In genomic region chr5:142108432-142109355, GRCh38 we compare ENCODE assay signal across 1 cellular context.
TF ChIP-seq lines count a peak whose summit lies in the region.

NDFIP1 (plus strand) TSS chr5:142108779; CDS start chr5:142108975, 196 bp downstream.

TF ChIP-seq in K562, 482 proteins besides CTCF, POLR2A, EP300 and RAD21 (continued from another document and continues in another):
- TF ChIP-seq ZNF740 (CRISPR knock-in tag; IDR thresholded peaks at IDR 0.05) (no peak; the same call in 1 of the 2 replicates), ZNF740 (tag; IDR thresholded peaks at IDR 0.05) (no peak), RBFOX2 (IDR thresholded peaks at IDR 0.05; ENCODE audit: low read depth, low read length) (peak; percentile 93), NCOA2 (IDR thresholded peaks at IDR 0.05; ENCODE audit: partially characterized antibody in 2 of 2) (no peak), PATZ1 (CRISPR knock-in tag; IDR thresholded peaks at IDR 0.05; ENCODE audit: borderline replicate concordance) (no peak), YY1 (IDR thresholded peaks at IDR 0.05; ENCODE audit: borderline replicate concordance in 1 of 3, control insufficient read depth in 1 of 3, extremely low read depth in 1 of 3, insufficient read depth in 3 of 3, insufficient read length in 1 of 3, insufficient replicate concordance in 2 of 3, low read depth in 1 of 3, low read length in 2 of 3) (peak; percentile 40 to 84 (median 74)), MAZ (CRISPR knock-in tag; conservative IDR thresholded peaks at IDR 0.05 in 1 of 2, IDR thresholded peaks at IDR 0.05 in 1 of 2) (peak; percentile 13 to 77; a peak in 3 of 4 replicates), STAT5B (CRISPR knock-in tag; IDR thresholded peaks at IDR 0.05) (no peak), SUPT5H (IDR thresholded peaks at IDR 0.05) (peak; percentile 71), RHOXF2B (CRISPR knock-in tag; conservative IDR thresholded peaks at IDR 0.05) (no peak), POLR2H (tag; IDR thresholded peaks at IDR 0.05; ENCODE audit: low read depth) (peak; percentile 50; the same call in 1 of the 2 replicates), ZNF79 (CRISPR knock-in tag; IDR thresholded peaks at IDR 0.05; ENCODE audit: low read depth) (no peak), SREBF1 (IDR thresholded peaks at IDR 0.05; ENCODE audit: borderline replicate concordance, low read depth, low read length) (no peak), PHF8 (IDR thresholded peaks at IDR 0.05; ENCODE audit: borderline replicate concordance, low read length) (peak; percentile 94; the same call in 1 of the 2 replicates), NCOA4 (IDR thresholded peaks at IDR 0.05; ENCODE audit: partially characterized antibody) (no peak), CHCHD3 (CRISPR knock-in tag; IDR thresholded peaks at IDR 0.05) (no peak), CHD2 (IDR thresholded peaks at IDR 0.05; ENCODE audit: low read depth, low read length) (0 out of 2 replicates have a peak, but pooled peaks have one; percentile 24), TOE1 (IDR thresholded peaks at IDR 0.05; ENCODE audit: borderline replicate concordance) (no peak), TOE1 (CRISPR knock-in tag; IDR thresholded peaks at IDR 0.05; ENCODE audit: borderline replicate concordance, low read depth) (0 out of 2 replicates have a peak, but pooled peaks have one; percentile 66), PTRF (tag; IDR thresholded peaks at IDR 0.05) (no peak), ZNF707 (CRISPR knock-in tag; conservative IDR thresholded peaks at IDR 0.05) (no peak), SP2 (IDR thresholded peaks at IDR 0.05; ENCODE audit: extremely low read depth, low read depth, low read length, poor library complexity, severe bottlenecking) (no peak), RBM25 (IDR thresholded peaks at IDR 0.05; ENCODE audit: low read depth, low read length, severe bottlenecking) (peak; percentile 38), ZNF143 (CRISPR knock-in tag; IDR thresholded peaks at IDR 0.05) (peak; percentile 48; the same call in 1 of the 2 replicates), NR4A1 (CRISPR knock-in tag; IDR thresholded peaks at IDR 0.05) (no peak), NR4A1 (tag; IDR thresholded peaks at IDR 0.05) (peak; percentile 84), BACH1 (tag; IDR thresholded peaks at IDR 0.05) (no peak), MAX (CRISPR knock-in tag; IDR thresholded peaks at IDR 0.05) (peak; percentile 52; the same call in 1 of the 2 replicates), ZFP36 (IDR thresholded peaks at IDR 0.05; ENCODE audit: low read depth, low read length, partially characterized antibody) (peak; percentile 67), CGGBP1 (CRISPR knock-in tag; IDR thresholded peaks at IDR 0.05) (peak; percentile 62; the same call in 1 of the 2 replicates), TFAP4 (CRISPR knock-in tag; IDR thresholded peaks at IDR 0.05; ENCODE audit: borderline replicate concordance) (peak; percentile 35; the same call in 1 of the 2 replicates), MBD1 (CRISPR knock-in tag; IDR thresholded peaks at IDR 0.05) (peak; percentile 78; the same call in 1 of the 2 replicates), ETV1 (tag; conservative IDR thresholded peaks at IDR 0.05; ENCODE audit: low read depth) (0 out of 2 replicates have a peak, but pooled peaks have one; percentile 31), MAFF (IDR thresholded peaks at IDR 0.05; ENCODE audit: low read length) (no peak), ESRRA (IDR thresholded peaks at IDR 0.05; ENCODE audit: borderline replicate concordance, low read depth) (0 out of 2 replicates have a peak, but pooled peaks have one; percentile 20), CEBPG (CRISPR knock-in tag; IDR thresholded peaks at IDR 0.05) (0 out of 2 replicates have a peak, but pooled peaks have one; percentile 23), CEBPG (tag; conservative IDR thresholded peaks at IDR 0.05 in 1 of 2, IDR thresholded peaks at IDR 0.05 in 1 of 2) (no peak), ZFP91 (CRISPR knock-in tag; IDR thresholded peaks at IDR 0.05) (no peak), KDM5B (IDR thresholded peaks at IDR 0.05; ENCODE audit: insufficient replicate concordance, low read depth, low read length) (peak; percentile 71), ZNF75A (CRISPR knock-in tag; IDR thresholded peaks at IDR 0.05) (no peak), SMARCA5 (IDR thresholded peaks at IDR 0.05) (0 out of 2 replicates have a peak, but pooled peaks have one; percentile 21), BRD9 (IDR thresholded peaks at IDR 0.05; ENCODE audit: low read depth, partially characterized antibody) (peak; percentile 54), CBX5 (IDR thresholded peaks at IDR 0.05; ENCODE audit: borderline replicate concordance, low read depth) (no peak), NCOR1 (IDR thresholded peaks at IDR 0.05) (no peak), RAD51 (IDR thresholded peaks at IDR 0.05; ENCODE audit: borderline replicate concordance, low read depth) (no peak), CREB3 (tag; conservative IDR thresholded peaks at IDR 0.05; ENCODE audit: low read depth) (no peak), ZNF263 (CRISPR knock-in tag; IDR thresholded peaks at IDR 0.05; ENCODE audit: borderline replicate concordance) (0 out of 2 replicates have a peak, but pooled peaks have one; percentile 14), ATF2 (CRISPR knock-in tag; IDR thresholded peaks at IDR 0.05) (peak; percentile 60; the same call in 1 of the 2 replicates), SMAD3 (CRISPR knock-in tag; conservative IDR thresholded peaks at IDR 0.05) (no peak), TCF7 (IDR thresholded peaks at IDR 0.05; ENCODE audit: borderline replicate concordance) (peak; percentile 30; the same call in 1 of the 2 replicates), ZNF639 (CRISPR knock-in tag; conservative IDR thresholded peaks at IDR 0.05 in 1 of 2, IDR thresholded peaks at IDR 0.05 in 1 of 2) (peak in 1 of 2 experiments; percentile 56; a peak in 1 of 4 replicates), ARNT (IDR thresholded peaks at IDR 0.05) (no peak), ZNF431 (CRISPR knock-in tag; IDR thresholded peaks at IDR 0.05) (peak; percentile 69; the same call in 1 of the 2 replicates), UBTF (IDR thresholded peaks at IDR 0.05; ENCODE audit: borderline replicate concordance in 1 of 2, low read depth in 2 of 2, low read length in 2 of 2) (peak; percentile 99), ARID1B (IDR thresholded peaks at IDR 0.05) (no peak), NR3C1 (CRISPR knock-in tag; IDR thresholded peaks at IDR 0.05) (peak; percentile 90), ASH1L (IDR thresholded peaks at IDR 0.05; ENCODE audit: borderline replicate concordance, low read depth, partially characterized antibody) (no peak), ZBED1 (IDR thresholded peaks at IDR 0.05) (peak; percentile 52; the same call in 1 of the 2 replicates)
